In genomic region chr6:166639921-166640320, GRCh38 we compare ENCODE assay signal across 1 cellular context.
TF ChIP-seq lines count a peak whose summit lies in the region.

No MANE protein-coding gene starts in this region.

TF ChIP-seq in endothelial cell of umbilical vein, 7 proteins besides CTCF, POLR2A, EP300 and RAD21:
- TF ChIP-seq GATA2 (IDR thresholded peaks at IDR 0.05; ENCODE audit: insufficient read depth, insufficient read length, low read depth, low read length) (no peak), JUN (IDR thresholded peaks at IDR 0.05; ENCODE audit: borderline replicate concordance, insufficient read depth, insufficient read length, low read depth) (peak; percentile 4)
